Comparison of ENCODE assay signal across 14 cellular contexts in genomic region chr3:78221796-78222195, GRCh38.
A peak's percentile ranks its signal among the peaks of the same experiment; 100 is the strongest.
DNase-seq lines count a peak whose midpoint lies in the region; ATAC-seq and TF ChIP-seq lines count a peak whose summit lies in the region.
"Had no signal": no experiment of that assay in that cellular context is flagged by ENCODE, and none has a peak within 500 bp of the region (broad histone marks: within the 10 kb centered on the region; RNA-seq: fewer than 3 reads in every experiment).

No MANE protein-coding gene starts in this region.

- no peak overlapping the region for H3K23ac ChIP-seq in mesenchymal stem cell (ENCODE audit: low read length in 2 of 2)

- H3K9ac ChIP-seq in endodermal cell (ENCODE audit: extremely low read depth, low read length, poor library complexity, severe bottlenecking) (no peak overlapping the region), mesenchymal stem cell (ENCODE audit: low read length) (no peak overlapping the region)

- ATAC-seq in GM21825 (IDR thresholded peaks at IDR 0.05; ENCODE audit: unreplicated experiment): no peak
- ATAC-seq: HCT116, Right ventricle myocardium inferior had no signal

- H2BK120ac ChIP-seq in mesenchymal stem cell (ENCODE audit: low read depth, low read length): no peak overlapping the region

- DNase-seq in ELF-1 (ENCODE audit: low read depth, low spot score) (peak; percentile 55), HT1080 (ENCODE audit: low read depth) (peak; percentile 7), endodermal cell (peak; percentile 86), mesenchymal stem cell (peak; percentile 3), ureter (ENCODE audit: low spot score) (no peak)
- no peak for DNase-seq in T-helper 2 cell treated with Interferon-gamma antibody and Interleukin-4, amounts not matched to agents 5 μg/mL and 100 μg/mL, for 36 hours (ENCODE audit: low spot score)
- DNase-seq in activated CD8-positive, alpha-beta memory T cell treated with anti-CD3 and anti-CD28 coated beads for 24 hours: no peak
- DNase-seq: DND-41, NCI-H1092, NCI-H345 had no signal

- no peak overlapping the region for H3K4ac ChIP-seq in mesenchymal stem cell (ENCODE audit: low read depth in 1 of 2, low read length in 2 of 2)

- H2AFZ ChIP-seq in mesenchymal stem cell (ENCODE audit: low read depth, low read length): no peak overlapping the region

- no peak overlapping the region for H3K4me2 ChIP-seq in mesenchymal stem cell (ENCODE audit: low read length, poor library complexity, severe bottlenecking)

- H4K8ac ChIP-seq in mesenchymal stem cell (ENCODE audit: low read length): no peak overlapping the region

- H3K9me3 Mint-ChIP-seq in endodermal cell: peaks cover 13% of the 10 kb centered on the region
- peaks cover 33% of the 10 kb centered on the region for H3K9me3 Mint-ChIP-seq in T-helper 2 cell treated with Interferon-gamma antibody and Interleukin-4, amounts not matched to agents 5 μg/mL and 100 μg/mL, for 36 hours

- H3K27ac ChIP-seq in endodermal cell (ENCODE audit: low read depth, low read length) (no peak overlapping the region), mesenchymal stem cell (ENCODE audit: low read length, poor library complexity, severe bottlenecking) (no peak overlapping the region)
- H3K27ac ChIP-seq: SK-N-MC had no signal

- no peak overlapping the region for H3K18ac ChIP-seq in mesenchymal stem cell (ENCODE audit: low read depth in 1 of 2, low read length in 2 of 2)

- H2BK15ac ChIP-seq in mesenchymal stem cell (ENCODE audit: low read depth, poor library complexity, severe bottlenecking): no peak overlapping the region

- no peaks in the 10 kb centered on the region for H3K36me3 Mint-ChIP-seq in endodermal cell (ENCODE audit: low read depth)
- H3K36me3 Mint-ChIP-seq in T-helper 2 cell treated with Interferon-gamma antibody and Interleukin-4, amounts not matched to agents 5 μg/mL and 100 μg/mL, for 36 hours (ENCODE audit: low read depth): no peaks in the 10 kb centered on the region

- H2AK5ac ChIP-seq in mesenchymal stem cell (ENCODE audit: low read length, severe bottlenecking): no peak overlapping the region

- peaks cover 12% of the 10 kb centered on the region for H3K4me1 Mint-ChIP-seq in endodermal cell
- H3K4me1 Mint-ChIP-seq in T-helper 2 cell treated with Interferon-gamma antibody and Interleukin-4, amounts not matched to agents 5 μg/mL and 100 μg/mL, for 36 hours (ENCODE audit: low read depth): no peaks in the 10 kb centered on the region

- no peak overlapping the region for H3K14ac ChIP-seq in mesenchymal stem cell (ENCODE audit: low read length in 2 of 2)

- TF ChIP-seq CTCF in endodermal cell (conservative IDR thresholded peaks at IDR 0.05): no peak

- no peak overlapping the region for H3K4me3 ChIP-seq in endodermal cell (ENCODE audit: low read length)
- no peak overlapping the region for H3K4me3 ChIP-seq in mesenchymal stem cell (ENCODE audit: insufficient read depth in 1 of 2, low read depth in 1 of 2, low read length in 2 of 2)
- H3K4me3 ChIP-seq: SK-N-MC had no signal

- no peak overlapping the region for H4K91ac ChIP-seq in mesenchymal stem cell (ENCODE audit: low read length)

- H3K4me1 ChIP-seq in endodermal cell (ENCODE audit: control insufficient read depth, insufficient read depth, low read length) (peaks cover 3% of the 10 kb centered on the region), mesenchymal stem cell (ENCODE audit: control insufficient read depth, insufficient read depth, low read depth, low read length) (no peaks in the 10 kb centered on the region)

- no peaks in the 10 kb centered on the region for H3K79me1 ChIP-seq in mesenchymal stem cell (replicated peaks; ENCODE audit: low read length, poor library complexity, severe bottlenecking)

- H3K9me3 ChIP-seq in endodermal cell (ENCODE audit: control insufficient read depth, low read length) (no peaks in the 10 kb centered on the region), mesenchymal stem cell (ENCODE audit: control insufficient read depth, low read length) (no peaks in the 10 kb centered on the region)

- H3K27me3 ChIP-seq in endodermal cell (ENCODE audit: control insufficient read depth, insufficient read depth, low read length, poor library complexity, severe bottlenecking) (no peaks in the 10 kb centered on the region), mesenchymal stem cell (ENCODE audit: control insufficient read depth in 1 of 2, insufficient read depth in 1 of 2, low read length in 2 of 2) (no peaks in the 10 kb centered on the region)

- no peak overlapping the region for H3K4me3 Mint-ChIP-seq in endodermal cell
- no peak overlapping the region for H3K4me3 Mint-ChIP-seq in T-helper 2 cell treated with Interferon-gamma antibody and Interleukin-4, amounts not matched to agents 5 μg/mL and 100 μg/mL, for 36 hours

- H3K27ac Mint-ChIP-seq in endodermal cell: peak overlapping the region; percentile 63
- no peak overlapping the region for H3K27ac Mint-ChIP-seq in T-helper 2 cell treated with Interferon-gamma antibody and Interleukin-4, amounts not matched to agents 5 μg/mL and 100 μg/mL, for 36 hours

- H3K27me3 Mint-ChIP-seq in endodermal cell (ENCODE audit: insufficient read depth): no peaks in the 10 kb centered on the region
- H3K27me3 Mint-ChIP-seq in T-helper 2 cell treated with Interferon-gamma antibody and Interleukin-4, amounts not matched to agents 5 μg/mL and 100 μg/mL, for 36 hours (ENCODE audit: low read depth): no peaks in the 10 kb centered on the region

- H2BK5ac ChIP-seq in mesenchymal stem cell (ENCODE audit: low read depth, low read length, poor library complexity, severe bottlenecking): no peak overlapping the region

- H2BK12ac ChIP-seq in mesenchymal stem cell (ENCODE audit: low read length in 2 of 2): no peak overlapping the region

- H3K36me3 ChIP-seq in endodermal cell (ENCODE audit: control insufficient read depth, insufficient read depth, low read length) (no peaks in the 10 kb centered on the region), mesenchymal stem cell (ENCODE audit: control insufficient read depth in 1 of 2, insufficient read depth in 2 of 2, low read depth in 1 of 2, low read length in 2 of 2) (no peaks in the 10 kb centered on the region)

Comparison
In these comparisons a context has a peak if more than half of its experiments do, and no peak if none do; other contexts are left out.
1. DNase-seq: peak in ELF-1 (single experiment), HT1080 (single experiment), endodermal cell (single experiment) and mesenchymal stem cell (single experiment); none in T-helper 2 cell treated with Interferon-gamma antibody and Interleukin-4, amounts not matched to agents 5 μg/mL and 100 μg/mL, for 36 hours (single experiment), ureter (single experiment) and activated CD8-positive, alpha-beta memory T cell treated with anti-CD3 and anti-CD28 coated beads for 24 hours (single experiment).